In the genomic region with DNA sequence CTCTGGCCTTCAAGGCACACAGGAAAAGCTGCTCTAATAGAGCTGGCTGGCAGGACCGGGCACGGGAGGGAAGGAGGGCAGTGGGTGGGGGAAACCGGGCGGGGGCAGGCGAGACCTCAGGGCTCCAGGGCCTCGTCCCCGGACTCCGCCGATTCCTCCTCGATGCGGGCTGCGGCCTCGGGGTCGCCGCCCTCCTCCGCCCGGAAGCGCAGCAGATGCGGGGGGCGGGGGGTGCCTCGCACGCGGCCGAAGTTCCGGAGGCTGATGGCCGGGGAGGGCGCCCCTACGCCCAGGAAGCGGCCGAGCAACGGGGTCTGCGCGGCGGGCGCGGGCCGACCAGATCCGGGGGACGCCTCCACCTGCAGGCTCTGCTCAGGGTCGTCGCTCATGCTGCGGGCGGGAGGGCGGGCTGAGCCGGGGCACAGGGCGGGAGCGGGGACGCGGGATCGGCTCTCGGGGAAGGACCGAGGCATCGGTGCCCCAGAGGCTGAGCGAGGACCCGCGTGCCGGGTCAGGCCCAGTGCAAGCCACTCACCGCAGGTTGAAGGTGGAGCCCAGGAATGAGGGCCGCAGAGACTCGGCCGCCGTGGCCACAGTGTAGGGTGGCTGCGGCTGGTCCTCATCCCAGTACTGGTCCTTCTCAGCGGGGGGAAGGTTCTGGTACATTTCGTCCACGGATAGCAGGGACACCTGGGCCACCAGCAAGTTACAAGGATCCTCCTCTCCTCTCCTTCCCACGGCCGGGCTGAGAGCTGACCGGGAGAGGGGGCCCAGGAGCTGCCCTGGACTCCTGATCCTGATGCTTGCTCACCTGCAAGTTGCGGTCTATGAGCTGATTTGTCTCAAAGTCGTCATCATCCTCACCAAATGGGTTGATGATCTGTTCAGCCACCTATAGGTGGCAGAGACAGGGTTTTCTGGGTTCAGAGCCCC, we compare ENCODE assay signal across 8 cellular contexts. TPM values are rescaled to one million over a fixed set of nuclear protein-coding genes. Genes with fewer than 3 reads are reported as not detected.
DNase-seq lines count a peak whose midpoint lies in the region; ATAC-seq and TF ChIP-seq lines count a peak whose summit lies in the region.

No MANE protein-coding gene starts in this region.

- intact Hi-C loops in psoas muscle (cut with DNase I) = loop anchor here (5.0 kb wide), 2 partner anchors 38 to 513 kb away; no protein-coding TSS in a partner anchor

- peak; percentile 37 for DNase-seq in NCI-H146 (lab: John Stamatoyannopoulos, UW)
- DNase-seq in NCI-H146 treated with DMSO at 0.1 percent for 48 hours (lab: John Stamatoyannopoulos, UW; ENCODE audit: unreplicated experiment) = no peak
- DNase-seq in activated CD4-positive, alpha-beta memory T cell treated with anti-CD3 and anti-CD28 coated beads, Interleukin-2, amount 10 ng/mL, durations not matched to agents 7 days and 5 days = peak; percentile 45
- no peak for DNase-seq in foreskin keratinocyte
- no peak for DNase-seq in psoas muscle
- no peak for DNase-seq in NCI-H1436 (lab: John Stamatoyannopoulos, UW)
- DNase-seq in dermis blood vessel endothelial cell = no peak

- ATAC-seq in foreskin keratinocyte = no peak
- peak; percentile 11 to 25 (median 16) for ATAC-seq in psoas muscle
- no peak for ATAC-seq in HG03159 (IDR thresholded peaks at IDR 0.05; ENCODE audit: unreplicated experiment)

- POLR2A ChIA-PET in activated CD4-positive, alpha-beta memory T cell treated with anti-CD3 and anti-CD28 coated beads, Interleukin-2, amount 10 ng/mL, durations not matched to agents 7 days and 5 days (lab: Charles Lee) = interaction anchor here (0.6 to 17.1 kb wide), 20 partner anchors 8 to 556 kb away, joined by 3 to 454 read pairs (median 5); a partner anchor contains a TSS

- no peaks in the 10 kb centered on the region for H3K27me3 ChIP-seq in foreskin keratinocyte
- no peaks in the 10 kb centered on the region for H3K27me3 ChIP-seq in psoas muscle (ENCODE audit: insufficient read depth in 3 of 3, low read length in 2 of 3)

- CTCF ChIA-PET in activated CD4-positive, alpha-beta memory T cell treated with anti-CD3 and anti-CD28 coated beads, Interleukin-2, amount 10 ng/mL, durations not matched to agents 7 days and 5 days (lab: Charles Lee) = interaction anchor here (0.6 to 3.3 kb wide), 14 partner anchors 9 to 519 kb away, joined by 3 to 18 read pairs (median 11); a partner anchor contains a TSS

- H3K4me1 Mint-ChIP-seq in activated CD4-positive, alpha-beta memory T cell treated with anti-CD3 and anti-CD28 coated beads, Interleukin-2, amount 10 ng/mL, durations not matched to agents 7 days and 5 days = peaks cover 46% of the 10 kb centered on the region

- no peaks in the 10 kb centered on the region for H3K9me3 ChIP-seq in psoas muscle

- no peak overlapping the region for H3K27ac ChIP-seq in foreskin keratinocyte
- no peak overlapping the region for H3K27ac ChIP-seq in psoas muscle

- H3K27me3 Mint-ChIP-seq in activated CD4-positive, alpha-beta memory T cell treated with anti-CD3 and anti-CD28 coated beads, Interleukin-2, amount 10 ng/mL, durations not matched to agents 7 days and 5 days = no peaks in the 10 kb centered on the region

- peak overlapping the region; percentile 67 for H3K4me3 Mint-ChIP-seq in activated CD4-positive, alpha-beta memory T cell treated with anti-CD3 and anti-CD28 coated beads, Interleukin-2, amount 10 ng/mL, durations not matched to agents 7 days and 5 days

- H3K4me1 ChIP-seq in foreskin keratinocyte (peaks cover 4% of the 10 kb centered on the region), psoas muscle (peaks cover 19% of the 10 kb centered on the region)

- H3K27ac Mint-ChIP-seq in activated CD4-positive, alpha-beta memory T cell treated with anti-CD3 and anti-CD28 coated beads, Interleukin-2, amount 10 ng/mL, durations not matched to agents 7 days and 5 days = peak overlapping the region; percentile 65

- H3K9me3 Mint-ChIP-seq in activated CD4-positive, alpha-beta memory T cell treated with anti-CD3 and anti-CD28 coated beads, Interleukin-2, amount 10 ng/mL, durations not matched to agents 7 days and 5 days = no peaks in the 10 kb centered on the region

- 8 to 10% (median 9%) methylated on average over 44 to 71 of the region's 71 CpGs for WGBS in psoas muscle, 3 donors

- peak; percentile 33 for TF ChIP-seq CTCF in foreskin keratinocyte (conservative IDR thresholded peaks at IDR 0.05)
- TF ChIP-seq CTCF in psoas muscle (IDR thresholded peaks at IDR 0.05) = no peak

- H3K36me3 Mint-ChIP-seq in activated CD4-positive, alpha-beta memory T cell treated with anti-CD3 and anti-CD28 coated beads, Interleukin-2, amount 10 ng/mL, durations not matched to agents 7 days and 5 days (ENCODE audit: low read depth) = peaks cover 32% of the 10 kb centered on the region

- H3K36me3 ChIP-seq in psoas muscle (ENCODE audit: insufficient read depth in 1 of 2, low read depth in 1 of 2) = peaks cover 0 to 24% of the 10 kb centered on the region in 2 donors

- peak overlapping the region; percentile 68 for H3K4me3 ChIP-seq in psoas muscle

RNA-seq across cellular contexts. Expression of a gene that starts 3.6 kb away (rescaled TPM):
- 1 to 10 TPM; 1.0 to 1.3 TPM for total RNA-seq in activated CD4-positive, alpha-beta memory T cell treated with anti-CD3 and anti-CD28 coated beads, Interleukin-2, amount 10 ng/mL, durations not matched to agents 7 days and 5 days
- total RNA-seq in foreskin keratinocyte = 0.14 TPM in 1 of 2 replicates, not detected in the other
- polyA plus RNA-seq in foreskin keratinocyte = 0.07 and 0.08 TPM in 2 replicates
- total RNA-seq in psoas muscle = not detected
- polyA plus RNA-seq in psoas muscle = under 1 TPM in 1 of 3 donors, not detected in 2; 0.08 TPM
- not detected in 2 replicates for total RNA-seq in dermis blood vessel endothelial cell

RNA-seq across cellular contexts. Expression of a gene that starts 9.0 kb away (rescaled TPM):
- 1,000 to 10,000 TPM; 1,610 to 1,658 TPM for total RNA-seq in activated CD4-positive, alpha-beta memory T cell treated with anti-CD3 and anti-CD28 coated beads, Interleukin-2, amount 10 ng/mL, durations not matched to agents 7 days and 5 days
- total RNA-seq in foreskin keratinocyte (2,270 and 2,325 TPM in 2 replicates), psoas muscle (1,000 to 10,000 TPM in 2 of 4 donors, 100 to 1,000 TPM in 2; 935 to 1,269 (median 1,066) TPM), dermis blood vessel endothelial cell (1,197 and 2,124 TPM in 2 replicates)
- polyA plus RNA-seq in foreskin keratinocyte (2,862 and 2,900 TPM in 2 replicates), psoas muscle (1,000 to 10,000 TPM; 1,193 to 2,158 (median 1,436) TPM)

RNA-seq across cellular contexts. Expression of a gene that starts 15.8 kb away (rescaled TPM):
- 10 to 100 TPM; 62.8 to 63.5 TPM for total RNA-seq in activated CD4-positive, alpha-beta memory T cell treated with anti-CD3 and anti-CD28 coated beads, Interleukin-2, amount 10 ng/mL, durations not matched to agents 7 days and 5 days
- 34.2 and 35.6 TPM in 2 replicates for total RNA-seq in foreskin keratinocyte
- polyA plus RNA-seq in foreskin keratinocyte = 39.3 and 39.9 TPM in 2 replicates
- total RNA-seq in psoas muscle = 1 to 10 TPM; 3.7 to 7.1 (median 4.7) TPM
- polyA plus RNA-seq in psoas muscle = 1 to 10 TPM; 3.0 to 8.3 (median 3.5) TPM
- total RNA-seq in dermis blood vessel endothelial cell = 18.8 and 43.1 TPM in 2 replicates

RNA-seq across cellular contexts. Expression of a gene that starts 22.8 kb away (rescaled TPM):
- 1 to 10 TPM; 1.9 to 2.2 TPM for total RNA-seq in activated CD4-positive, alpha-beta memory T cell treated with anti-CD3 and anti-CD28 coated beads, Interleukin-2, amount 10 ng/mL, durations not matched to agents 7 days and 5 days
- not detected in 2 replicates for total RNA-seq in foreskin keratinocyte
- 0.09 TPM in 1 of 2 replicates, not detected in the other for polyA plus RNA-seq in foreskin keratinocyte
- under 1 TPM in 2 of 4 donors, not detected in 2; 0.32 to 0.59 TPM for total RNA-seq in psoas muscle
- polyA plus RNA-seq in psoas muscle = under 1 TPM; 0.06 to 0.42 (median 0.11) TPM
- 0.14 TPM in 1 of 2 replicates, not detected in the other for total RNA-seq in dermis blood vessel endothelial cell

RNA-seq across cellular contexts. Expression of a gene that starts 24.0 kb away (rescaled TPM):
- 1 to 10 TPM; 8.4 to 8.7 TPM for total RNA-seq in activated CD4-positive, alpha-beta memory T cell treated with anti-CD3 and anti-CD28 coated beads, Interleukin-2, amount 10 ng/mL, durations not matched to agents 7 days and 5 days
- total RNA-seq in foreskin keratinocyte (1.6 and 1.9 TPM in 2 replicates), psoas muscle (1 to 10 TPM in 3 of 4 donors, under 1 TPM in 1; 0.76 to 1.8 (median 1.3) TPM), dermis blood vessel endothelial cell (7.0 and 8.5 TPM in 2 replicates)
- polyA plus RNA-seq in foreskin keratinocyte (1.4 and 1.6 TPM in 2 replicates), psoas muscle (1 to 10 TPM in 2 of 3 donors, under 1 TPM in 1; 0.35 to 1.4 (median 1.2) TPM)

Comparison
In these comparisons a context has a peak if more than half of its experiments do, and no peak if none do; other contexts are left out.
1. DNase-seq: peak in NCI-H146 (single experiment) and activated CD4-positive, alpha-beta memory T cell treated with anti-CD3 and anti-CD28 coated beads, Interleukin-2, amount 10 ng/mL, durations not matched to agents 7 days and 5 days (single experiment); none in NCI-H146 treated with DMSO at 0.1 percent for 48 hours (single experiment), foreskin keratinocyte (0 of 2), psoas muscle (0 of 2), NCI-H1436 (single experiment) and dermis blood vessel endothelial cell (single experiment).
2. ATAC-seq: peak in psoas muscle (4 of 4); none in foreskin keratinocyte (single experiment) and HG03159 (single experiment).